8 cellular contexts compared by ENCODE assay signal in the genomic region with DNA sequence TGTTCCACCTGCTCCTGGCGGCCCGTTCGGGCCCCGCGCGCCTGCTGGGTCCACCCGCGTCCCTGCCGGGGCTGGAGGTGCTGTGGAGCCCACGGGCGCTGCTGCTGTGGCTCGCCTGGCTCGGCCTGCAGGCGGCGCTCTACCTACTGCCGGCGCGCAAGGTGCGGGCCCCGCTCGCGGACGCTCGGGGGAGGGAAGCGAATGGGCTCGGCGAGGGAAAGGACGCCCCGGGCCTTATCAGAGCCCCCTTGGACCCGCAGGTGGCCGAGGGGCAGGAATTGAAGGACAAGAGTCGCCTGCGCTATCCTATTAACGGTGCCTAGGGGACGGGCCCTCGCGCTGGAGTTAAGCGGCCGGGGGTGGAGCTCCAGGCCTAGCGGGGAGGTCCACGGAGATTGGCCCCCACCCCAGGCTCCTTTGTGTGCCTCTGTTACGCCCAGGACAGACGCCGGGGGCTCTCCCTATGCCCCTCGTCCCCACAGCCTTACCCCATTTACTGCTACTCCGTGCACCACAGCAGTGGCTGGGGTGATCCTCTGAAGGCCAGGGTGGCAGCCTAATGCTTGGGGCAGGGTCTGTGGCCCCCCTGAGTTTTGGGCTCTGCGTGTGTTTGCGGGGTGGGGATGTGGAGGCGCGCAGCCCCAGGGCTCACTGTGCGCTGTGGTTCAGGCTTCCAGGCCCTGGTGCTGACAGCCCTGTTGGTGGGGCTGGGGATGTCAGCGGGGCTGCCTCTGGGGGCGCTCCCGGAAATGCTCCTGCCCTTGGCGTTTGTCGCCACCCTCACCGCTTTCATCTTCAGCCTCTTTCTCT. TPM values are rescaled to one million over a fixed set of nuclear protein-coding genes. Genes with fewer than 3 reads are reported as not detected.
A peak's percentile ranks its signal among the peaks of the same experiment; 100 is the strongest.
DNase-seq lines count a peak whose midpoint lies in the region; ATAC-seq, FAIRE-seq and TF ChIP-seq lines count a peak whose summit lies in the region.

No MANE protein-coding gene starts in this region.

- peak; percentile 81 for DNase-seq in A673 (ENCODE audit: low spot score)
- peak; percentile 73 for DNase-seq in GM12891 (ENCODE audit: insufficient read length, low spot score)
- DNase-seq in LNCaP clone FGC (ENCODE audit: low read depth) = no peak
- peak; percentile 74 for DNase-seq in central memory CD4-positive, alpha-beta T cell
- DNase-seq in HepG2 (ENCODE audit: low spot score) = peak; percentile 41
- peak; percentile 68 to 76 for DNase-seq in stimulated activated CD4-positive, alpha-beta T cell treated with anti-CD3 and anti-CD28 coated beads, Interleukin-4, amount 100 ng/mL, for 4 hours

- H3K79me2 ChIP-seq in HepG2 (ENCODE audit: insufficient read depth, low read length) = peaks cover 10% of the 10 kb centered on the region

- ATAC-seq in HepG2 (peak; percentile 47), GM18517 (IDR thresholded peaks at IDR 0.05; ENCODE audit: unreplicated experiment) (no peak)

- no peak overlapping the region for H2AFZ ChIP-seq in HepG2 (ENCODE audit: low read length)

- CTCF ChIA-PET in A673 (lab: Charles Lee) (interaction anchor here (0.6 to 1.9 kb wide), 8 partner anchors 8 to 203 kb away, joined by 3 to 8 read pairs (median 3); a partner anchor contains a TSS), HepG2 (lab: Yijun Ruan, JAX; ENCODE audit: low intra/inter-chr PET ratio, low total read pairs) (interaction anchor here (2.0 kb wide), 1 partner anchor 68 kb away, joined by 9 read pairs; a partner anchor contains a TSS)

- H3K9ac ChIP-seq in HepG2 (ENCODE audit: insufficient read depth, low read depth, low read length) = peak overlapping the region; percentile 84

- TF ChIP-seq POLR2A in GM12891 (IDR thresholded peaks at IDR 0.05; ENCODE audit: low read depth, low read length) = no peak; the same call in 1 of the 2 replicates
- TF ChIP-seq POLR2A in HepG2 (IDR thresholded peaks at IDR 0.05; ENCODE audit: insufficient read depth in 1 of 2, low read depth in 2 of 2, low read length in 2 of 2) = no peak

- BruUV-seq in A673 (replicated peaks; lab: Mats Ljungman, UMichigan) (no TSS peak), HepG2 (replicated peaks; lab: Mats Ljungman, UMichigan) (no TSS peak)

- WGBS in HepG2 (ENCODE audit: low lambda C conversion rate) = 2% methylated on average over 18 of the region's 57 CpGs

- peak overlapping the region; percentile 96 for H3K4me2 ChIP-seq in HepG2 (ENCODE audit: low read depth, low read length)

- H3K36me3 ChIP-seq in A673 (ENCODE audit: insufficient read depth, low read length, poor library complexity, severe bottlenecking) (peaks cover 5% of the 10 kb centered on the region), HepG2 (replicated peaks in 1 of 2; ENCODE audit: control insufficient read depth in 1 of 2, insufficient read depth in 2 of 2, low read length in 2 of 2) (peaks cover 3 to 11% of the 10 kb centered on the region in 2 experiments; a peak in 4 of 5 replicates)

- H4K20me1 ChIP-seq in HepG2 (ENCODE audit: insufficient read depth, low read length) = no peaks in the 10 kb centered on the region

- POLR2A ChIA-PET in A673 (lab: Charles Lee; ENCODE audit: low non-redundant PET) (no interaction called here), HepG2 (lab: Yijun Ruan, JAX) (interaction anchor here (0.6 to 5.0 kb wide), 22 partner anchors 9 to 258 kb away, joined by 3 to 86 read pairs (median 6); a partner anchor contains a TSS)

- H3K27me3 ChIP-seq in A673 (replicated peaks; ENCODE audit: insufficient read depth, low read depth, low read length, poor library complexity) (no peaks in the 10 kb centered on the region), HepG2 (ENCODE audit: control insufficient read depth in 1 of 2, insufficient read depth in 2 of 2, low read length in 2 of 2) (no peaks in the 10 kb centered on the region)

- TF ChIP-seq CTCF in A673 (conservative IDR thresholded peaks at IDR 0.05; ENCODE audit: low read depth, low read length) (peak; percentile 91), LNCaP clone FGC (IDR thresholded peaks at IDR 0.05; ENCODE audit: control insufficient read depth, extremely low read depth, insufficient read depth) (peak; percentile 94), WI38 (IDR thresholded peaks at IDR 0.05; ENCODE audit: low read depth, low read length) (peak; percentile 85), HepG2 (CRISPR knock-in tag; IDR thresholded peaks at IDR 0.05) (peak; percentile 88)

- in situ Hi-C loops in HepG2 (cut with HindIII; ENCODE audit: extremely low pct_ligation_motif_present, low pct_unique_long_range_greater_than_20kb) = loop anchor here (5.0 kb wide), 1 partner anchor 70 kb away; a partner anchor contains a TSS

- no peak for TF ChIP-seq EP300 in HepG2 (IDR thresholded peaks at IDR 0.05; ENCODE audit: low read depth in 2 of 2, low read length in 2 of 2)
- TF ChIP-seq EP300 in HepG2 (CRISPR knock-in tag; IDR thresholded peaks at IDR 0.05; ENCODE audit: borderline replicate concordance) = no peak

- intact Hi-C loops in A673 (cut with micrococcal nuclease; ENCODE audit: unreplicated experiment) = loop anchor here (10.0 kb wide), 1 partner anchor 328 kb away; no protein-coding TSS in a partner anchor
- intact Hi-C loops in HepG2 (cut with micrococcal nuclease; ENCODE audit: unreplicated experiment) = loop anchor here (2.0 kb wide), 1 partner anchor 68 kb away; a partner anchor contains a TSS

- H3K4me3 ChIP-seq in A673 (ENCODE audit: low read depth, low read length, poor library complexity, severe bottlenecking) = peak overlapping the region; percentile 80
- H3K4me3 ChIP-seq in LNCaP clone FGC (ENCODE audit: low read depth, low read length) = peak overlapping the region; percentile 95
- peak overlapping the region; percentile 51 for H3K4me3 ChIP-seq in WI38 (ENCODE audit: low read depth, low read length)
- peak overlapping the region; percentile 65 to 98 (median 95) for H3K4me3 ChIP-seq in HepG2 (replicated peaks in 1 of 3; ENCODE audit: insufficient read depth in 1 of 3, low read depth in 2 of 3, low read length in 3 of 3)

- H3K27ac ChIP-seq in A673 (ENCODE audit: low read depth, low read length, poor library complexity, severe bottlenecking) (peak overlapping the region; percentile 75), HepG2 (ENCODE audit: extremely low read length, insufficient read depth, low read length) (peak overlapping the region; percentile 61)

- FAIRE-seq in GM12891 (lab: Jason Lieb, UNC) (peak; percentile 95), HepG2 (lab: Jason Lieb, UNC) (peak; percentile 40)

- H3K4me1 ChIP-seq in A673 (ENCODE audit: insufficient read depth, low read length, poor library complexity, severe bottlenecking) (peaks cover 27% of the 10 kb centered on the region), HepG2 (ENCODE audit: insufficient read depth, low read length) (peaks cover 37% of the 10 kb centered on the region)

- H3K9me3 ChIP-seq in A673 (ENCODE audit: low read depth, low read length, poor library complexity, severe bottlenecking) = no peaks in the 10 kb centered on the region
- H3K9me3 ChIP-seq in HepG2 (ENCODE audit: low read length) = no peaks in the 10 kb centered on the region

- TF ChIP-seq RAD21 in HepG2 (CRISPR knock-in tag; IDR thresholded peaks at IDR 0.05) = peak; percentile 79

RNA-seq across cellular contexts. Expression of a gene that starts 1.1 kb away (rescaled TPM):
- total RNA-seq in A673 (2021) (37.8 and 50.5 TPM in 2 replicates), HepG2 (2016; rRNA removed; fragmentation: Illumina TruSeq; extraction: Trizol) (28.8 and 66.9 TPM in 2 replicates)
- 20.1 TPM for polyA plus RNA-seq in GM12891 (2012; ENCODE audit: low read depth, missing spikeins)
- total RNA-seq in HepG2 (2016; cell fraction: cytosol; rRNA removed; fragmentation: Illumina TruSeq; extraction: Trizol; ENCODE audit: low read depth) = 49.5 and 66.5 TPM in 2 replicates
- total RNA-seq in HepG2 (2016; cell fraction: insoluble cytoplasmic fraction; rRNA removed; fragmentation: Illumina TruSeq; extraction: Trizol) = 29.7 and 70.5 TPM in 2 replicates
- 64.7 and 77.2 TPM in 2 replicates for total RNA-seq in HepG2 (2016; cell fraction: membrane; rRNA removed; fragmentation: Illumina TruSeq; extraction: Trizol)
- 57.7 and 67.5 TPM in 2 replicates for total RNA-seq in HepG2 (2016; cell fraction: nucleus; rRNA removed; fragmentation: Illumina TruSeq; extraction: Trizol)
- polyA plus RNA-seq in HepG2 (2011; rRNA removed) = 56.0 and 75.6 TPM in 2 replicates
- 60.6 and 76.1 TPM in 2 replicates for polyA plus RNA-seq in HepG2 (2011; cell fraction: cytosol; rRNA removed)
- polyA plus RNA-seq in HepG2 (2011; cell fraction: nucleus; rRNA removed) = 104 and 129 TPM in 2 replicates
- polyA plus RNA-seq in HepG2 (2012) = 25.8 and 43.4 TPM in 2 replicates
- 66.7 and 89.2 TPM in 2 replicates for polyA plus RNA-seq in HepG2 (2016; cell fraction: cytosol; fragmentation: Illumina TruSeq; extraction: Trizol; ENCODE audit: low read depth)
- polyA plus RNA-seq in HepG2 (2016; cell fraction: insoluble cytoplasmic fraction; fragmentation: Illumina TruSeq; extraction: Trizol; ENCODE audit: low read depth) = 41.3 and 42.6 TPM in 2 replicates
- 71.6 and 83.6 TPM in 2 replicates for polyA plus RNA-seq in HepG2 (2016; cell fraction: membrane; fragmentation: Illumina TruSeq; extraction: Trizol; ENCODE audit: low read depth)
- 137 and 142 TPM in 2 replicates for polyA plus RNA-seq in HepG2 (2016; cell fraction: nucleus; fragmentation: Illumina TruSeq; extraction: Trizol; ENCODE audit: insufficient read depth, low read depth)
- polyA minus RNA-seq in HepG2 (2011; rRNA and poly(A)+ RNA removed; ENCODE audit: low replicate concordance) = 18.1 and 162 TPM in 2 replicates
- 25.1 and 27.4 TPM in 2 replicates for polyA minus RNA-seq in HepG2 (2011; cell fraction: cytosol; rRNA and poly(A)+ RNA removed)
- polyA minus RNA-seq in HepG2 (2011; cell fraction: nucleus; rRNA and poly(A)+ RNA removed) = 28.7 and 33.4 TPM in 2 replicates

RNA-seq across cellular contexts. Expression of a gene that starts 4.7 kb away (rescaled TPM):
- total RNA-seq in A673 (2021) (22.3 and 27.4 TPM in 2 replicates), HepG2 (2016; rRNA removed; fragmentation: Illumina TruSeq; extraction: Trizol) (5.7 and 6.5 TPM in 2 replicates)
- polyA plus RNA-seq in GM12891 (2012; ENCODE audit: low read depth, missing spikeins) = 7.5 TPM
- 2.9 and 4.3 TPM in 2 replicates for total RNA-seq in HepG2 (2016; cell fraction: cytosol; rRNA removed; fragmentation: Illumina TruSeq; extraction: Trizol; ENCODE audit: low read depth)
- 5.4 and 6.3 TPM in 2 replicates for total RNA-seq in HepG2 (2016; cell fraction: insoluble cytoplasmic fraction; rRNA removed; fragmentation: Illumina TruSeq; extraction: Trizol)
- total RNA-seq in HepG2 (2016; cell fraction: membrane; rRNA removed; fragmentation: Illumina TruSeq; extraction: Trizol) = 3.5 and 4.3 TPM in 2 replicates
- 3.6 and 3.9 TPM in 2 replicates for total RNA-seq in HepG2 (2016; cell fraction: nucleus; rRNA removed; fragmentation: Illumina TruSeq; extraction: Trizol)
- 1.1 TPM in 2 replicates for polyA plus RNA-seq in HepG2 (2011; rRNA removed)
- polyA plus RNA-seq in HepG2 (2011; cell fraction: cytosol; rRNA removed) = 0.86 and 2.0 TPM in 2 replicates
- polyA plus RNA-seq in HepG2 (2011; cell fraction: nucleus; rRNA removed) = 1.7 and 2.2 TPM in 2 replicates
- polyA plus RNA-seq in HepG2 (2012) = 1.6 and 2.5 TPM in 2 replicates
- 3.0 and 3.1 TPM in 2 replicates for polyA plus RNA-seq in HepG2 (2016; cell fraction: cytosol; fragmentation: Illumina TruSeq; extraction: Trizol; ENCODE audit: low read depth)
- 4.0 and 4.7 TPM in 2 replicates for polyA plus RNA-seq in HepG2 (2016; cell fraction: insoluble cytoplasmic fraction; fragmentation: Illumina TruSeq; extraction: Trizol; ENCODE audit: low read depth)
- polyA plus RNA-seq in HepG2 (2016; cell fraction: membrane; fragmentation: Illumina TruSeq; extraction: Trizol; ENCODE audit: low read depth) = 2.8 and 2.9 TPM in 2 replicates
- polyA plus RNA-seq in HepG2 (2016; cell fraction: nucleus; fragmentation: Illumina TruSeq; extraction: Trizol; ENCODE audit: insufficient read depth, low read depth) = 6.2 and 6.5 TPM in 2 replicates
- polyA minus RNA-seq in HepG2 (2011; rRNA and poly(A)+ RNA removed; ENCODE audit: low replicate concordance) = 3.0 and 5.8 TPM in 2 replicates
- 2.4 and 3.3 TPM in 2 replicates for polyA minus RNA-seq in HepG2 (2011; cell fraction: cytosol; rRNA and poly(A)+ RNA removed)
- polyA minus RNA-seq in HepG2 (2011; cell fraction: nucleus; rRNA and poly(A)+ RNA removed) = 0.75 and 4.1 TPM in 2 replicates

RNA-seq across cellular contexts. Expression of a gene that starts 9.2 kb away (rescaled TPM):
- total RNA-seq in A673 (2021) (920 and 956 TPM in 2 replicates), HepG2 (2016; rRNA removed; fragmentation: Illumina TruSeq; extraction: Trizol) (869 and 1,024 TPM in 2 replicates)
- polyA plus RNA-seq in GM12891 (2012; ENCODE audit: low read depth, missing spikeins) = 1,748 TPM
- 647 and 670 TPM in 2 replicates for total RNA-seq in HepG2 (2016; cell fraction: cytosol; rRNA removed; fragmentation: Illumina TruSeq; extraction: Trizol; ENCODE audit: low read depth)
- total RNA-seq in HepG2 (2016; cell fraction: insoluble cytoplasmic fraction; rRNA removed; fragmentation: Illumina TruSeq; extraction: Trizol) = 906 and 1,117 TPM in 2 replicates
- 759 and 784 TPM in 2 replicates for total RNA-seq in HepG2 (2016; cell fraction: membrane; rRNA removed; fragmentation: Illumina TruSeq; extraction: Trizol)
- total RNA-seq in HepG2 (2016; cell fraction: nucleus; rRNA removed; fragmentation: Illumina TruSeq; extraction: Trizol) = 357 and 372 TPM in 2 replicates
- 374 and 392 TPM in 2 replicates for polyA plus RNA-seq in HepG2 (2011; rRNA removed)
- polyA plus RNA-seq in HepG2 (2011; cell fraction: cytosol; rRNA removed) = 479 and 733 TPM in 2 replicates
- 228 and 230 TPM in 2 replicates for polyA plus RNA-seq in HepG2 (2011; cell fraction: nucleus; rRNA removed)
- 713 and 760 TPM in 2 replicates for polyA plus RNA-seq in HepG2 (2012)
- 645 and 677 TPM in 2 replicates for polyA plus RNA-seq in HepG2 (2016; cell fraction: cytosol; fragmentation: Illumina TruSeq; extraction: Trizol; ENCODE audit: low read depth)
- polyA plus RNA-seq in HepG2 (2016; cell fraction: insoluble cytoplasmic fraction; fragmentation: Illumina TruSeq; extraction: Trizol; ENCODE audit: low read depth) = 876 and 937 TPM in 2 replicates
- polyA plus RNA-seq in HepG2 (2016; cell fraction: membrane; fragmentation: Illumina TruSeq; extraction: Trizol; ENCODE audit: low read depth) = 684 and 723 TPM in 2 replicates
- polyA plus RNA-seq in HepG2 (2016; cell fraction: nucleus; fragmentation: Illumina TruSeq; extraction: Trizol; ENCODE audit: insufficient read depth, low read depth) = 488 and 523 TPM in 2 replicates
- polyA minus RNA-seq in HepG2 (2011; rRNA and poly(A)+ RNA removed; ENCODE audit: low replicate concordance) = 284 and 286 TPM in 2 replicates
- polyA minus RNA-seq in HepG2 (2011; cell fraction: cytosol; rRNA and poly(A)+ RNA removed) = 148 and 154 TPM in 2 replicates
- 68.0 and 81.7 TPM in 2 replicates for polyA minus RNA-seq in HepG2 (2011; cell fraction: nucleus; rRNA and poly(A)+ RNA removed)

RNA-seq across cellular contexts. Expression of a gene that starts 9.4 kb away (rescaled TPM):
- total RNA-seq in A673 (2021) = 90.2 and 91.0 TPM in 2 replicates
- polyA plus RNA-seq in GM12891 (2012; ENCODE audit: low read depth, missing spikeins) = 37.7 TPM
- 53.3 and 63.2 TPM in 2 replicates for total RNA-seq in HepG2 (2016; rRNA removed; fragmentation: Illumina TruSeq; extraction: Trizol)
- 9.5 and 10.0 TPM in 2 replicates for total RNA-seq in HepG2 (2016; cell fraction: cytosol; rRNA removed; fragmentation: Illumina TruSeq; extraction: Trizol; ENCODE audit: low read depth)
- total RNA-seq in HepG2 (2016; cell fraction: insoluble cytoplasmic fraction; rRNA removed; fragmentation: Illumina TruSeq; extraction: Trizol) = 54.6 and 65.9 TPM in 2 replicates
- total RNA-seq in HepG2 (2016; cell fraction: membrane; rRNA removed; fragmentation: Illumina TruSeq; extraction: Trizol) = 26.1 and 26.5 TPM in 2 replicates
- 17.5 and 18.4 TPM in 2 replicates for total RNA-seq in HepG2 (2016; cell fraction: nucleus; rRNA removed; fragmentation: Illumina TruSeq; extraction: Trizol)
- 39.2 and 41.4 TPM in 2 replicates for polyA plus RNA-seq in HepG2 (2011; rRNA removed)
- 45.2 and 53.6 TPM in 2 replicates for polyA plus RNA-seq in HepG2 (2011; cell fraction: cytosol; rRNA removed)
- polyA plus RNA-seq in HepG2 (2011; cell fraction: nucleus; rRNA removed) = 10.1 and 14.8 TPM in 2 replicates
- polyA plus RNA-seq in HepG2 (2012) = 19.0 and 22.8 TPM in 2 replicates
- polyA plus RNA-seq in HepG2 (2016; cell fraction: cytosol; fragmentation: Illumina TruSeq; extraction: Trizol; ENCODE audit: low read depth) = 7.7 TPM in 2 replicates
- polyA plus RNA-seq in HepG2 (2016; cell fraction: insoluble cytoplasmic fraction; fragmentation: Illumina TruSeq; extraction: Trizol; ENCODE audit: low read depth) = 66.0 and 68.9 TPM in 2 replicates
- 17.1 and 17.2 TPM in 2 replicates for polyA plus RNA-seq in HepG2 (2016; cell fraction: membrane; fragmentation: Illumina TruSeq; extraction: Trizol; ENCODE audit: low read depth)
- polyA plus RNA-seq in HepG2 (2016; cell fraction: nucleus; fragmentation: Illumina TruSeq; extraction: Trizol; ENCODE audit: insufficient read depth, low read depth) = 27.1 and 27.9 TPM in 2 replicates
- polyA minus RNA-seq in HepG2 (2011; rRNA and poly(A)+ RNA removed; ENCODE audit: low replicate concordance) = 32.3 and 86.6 TPM in 2 replicates
- 14.0 and 16.4 TPM in 2 replicates for polyA minus RNA-seq in HepG2 (2011; cell fraction: cytosol; rRNA and poly(A)+ RNA removed)
- 11.6 and 13.6 TPM in 2 replicates for polyA minus RNA-seq in HepG2 (2011; cell fraction: nucleus; rRNA and poly(A)+ RNA removed)

RNA-seq across cellular contexts. Expression of a gene that starts 16.7 kb away (rescaled TPM):
- total RNA-seq in A673 (2021) (125 and 140 TPM in 2 replicates), HepG2 (2016; rRNA removed; fragmentation: Illumina TruSeq; extraction: Trizol) (57.4 and 76.3 TPM in 2 replicates)
- polyA plus RNA-seq in GM12891 (2012; ENCODE audit: low read depth, missing spikeins) = 78.4 TPM
- total RNA-seq in HepG2 (2016; cell fraction: cytosol; rRNA removed; fragmentation: Illumina TruSeq; extraction: Trizol; ENCODE audit: low read depth) = 19.9 and 21.8 TPM in 2 replicates
- 57.9 and 73.3 TPM in 2 replicates for total RNA-seq in HepG2 (2016; cell fraction: insoluble cytoplasmic fraction; rRNA removed; fragmentation: Illumina TruSeq; extraction: Trizol)
- total RNA-seq in HepG2 (2016; cell fraction: membrane; rRNA removed; fragmentation: Illumina TruSeq; extraction: Trizol) = 41.6 and 45.8 TPM in 2 replicates
- 39.3 and 42.6 TPM in 2 replicates for total RNA-seq in HepG2 (2016; cell fraction: nucleus; rRNA removed; fragmentation: Illumina TruSeq; extraction: Trizol)
- 90.6 and 104 TPM in 2 replicates for polyA plus RNA-seq in HepG2 (2011; rRNA removed)
- 71.6 and 122 TPM in 2 replicates for polyA plus RNA-seq in HepG2 (2011; cell fraction: cytosol; rRNA removed)
- polyA plus RNA-seq in HepG2 (2011; cell fraction: nucleus; rRNA removed) = 109 and 133 TPM in 2 replicates
- polyA plus RNA-seq in HepG2 (2012) = 63.3 and 65.8 TPM in 2 replicates
- polyA plus RNA-seq in HepG2 (2016; cell fraction: cytosol; fragmentation: Illumina TruSeq; extraction: Trizol; ENCODE audit: low read depth) = 10.5 and 13.0 TPM in 2 replicates
- 57.3 and 57.6 TPM in 2 replicates for polyA plus RNA-seq in HepG2 (2016; cell fraction: insoluble cytoplasmic fraction; fragmentation: Illumina TruSeq; extraction: Trizol; ENCODE audit: low read depth)
- polyA plus RNA-seq in HepG2 (2016; cell fraction: membrane; fragmentation: Illumina TruSeq; extraction: Trizol; ENCODE audit: low read depth) = 31.4 and 34.7 TPM in 2 replicates
- polyA plus RNA-seq in HepG2 (2016; cell fraction: nucleus; fragmentation: Illumina TruSeq; extraction: Trizol; ENCODE audit: insufficient read depth, low read depth) = 69.3 and 82.4 TPM in 2 replicates
- polyA minus RNA-seq in HepG2 (2011; rRNA and poly(A)+ RNA removed; ENCODE audit: low replicate concordance) = 231 and 328 TPM in 2 replicates
- 114 and 132 TPM in 2 replicates for polyA minus RNA-seq in HepG2 (2011; cell fraction: cytosol; rRNA and poly(A)+ RNA removed)
- polyA minus RNA-seq in HepG2 (2011; cell fraction: nucleus; rRNA and poly(A)+ RNA removed) = 53.6 and 55.8 TPM in 2 replicates
